Comparison of ENCODE assay signal across 21 cellular contexts in the genomic region with DNA sequence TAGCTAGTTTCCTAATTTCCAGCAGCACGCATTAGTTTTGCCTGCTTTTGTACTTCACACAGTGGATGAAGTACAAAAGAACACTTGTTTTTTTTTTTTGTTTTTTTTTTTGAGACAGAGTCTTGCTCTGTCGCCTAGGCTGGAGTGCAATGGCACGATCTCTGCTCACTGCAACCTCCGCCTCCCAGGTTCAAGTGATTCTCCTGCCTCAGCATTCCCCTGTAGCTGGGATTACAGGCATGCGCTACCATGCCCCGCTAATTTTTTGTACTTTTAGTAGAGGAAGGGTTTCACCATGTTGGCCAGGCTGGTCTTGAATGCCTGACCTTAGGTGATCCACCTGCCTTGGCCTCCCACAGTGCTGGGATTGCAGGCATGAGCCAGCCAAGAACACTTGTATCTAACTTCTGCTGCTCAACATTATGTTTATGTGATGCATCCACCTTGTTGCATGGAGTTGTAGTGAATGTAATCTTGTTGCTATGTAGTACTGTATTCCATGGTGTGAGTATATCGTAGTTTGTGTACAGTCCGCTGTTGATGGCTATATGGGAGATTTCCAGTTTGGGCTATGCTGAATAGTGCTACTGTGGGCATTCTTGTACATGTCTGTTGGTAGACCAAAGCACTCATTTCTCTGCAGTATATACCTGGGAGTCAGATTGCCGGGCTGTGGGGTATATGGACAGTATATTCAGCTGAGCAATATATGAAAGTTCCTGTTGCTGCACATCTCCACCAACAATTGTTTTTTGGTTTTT. TPM values are rescaled to one million over a fixed set of nuclear protein-coding genes. Genes with fewer than 3 reads are reported as not detected.
DNase-seq lines count a peak whose midpoint lies in the region; ATAC-seq and TF ChIP-seq lines count a peak whose summit lies in the region.
"Had no signal": no experiment of that assay in that cellular context is flagged by ENCODE, and none has a peak within 500 bp of the region (broad histone marks: within the 10 kb centered on the region; RNA-seq: fewer than 3 reads in every experiment).

No MANE protein-coding gene starts in this region.

- no peak overlapping the region for H3K27ac ChIP-seq in CD8-positive, alpha-beta memory T cell (ENCODE audit: low read depth, low read length)
- H3K27ac ChIP-seq in VCaP = peak overlapping the region; percentile 89
- H3K27ac ChIP-seq in naive thymus-derived CD4-positive, alpha-beta T cell (ENCODE audit: low read depth, low read length) = peak overlapping the region; percentile 32
- H3K27ac ChIP-seq: colonic mucosa had no signal

- no peak for TF ChIP-seq CTCF in VCaP (conservative IDR thresholded peaks at IDR 0.05)

- H3K9me3 Mint-ChIP-seq in activated CD4-positive, alpha-beta memory T cell treated with anti-CD3 and anti-CD28 coated beads for 36 hours = no peaks in the 10 kb centered on the region
- no peaks in the 10 kb centered on the region for H3K9me3 Mint-ChIP-seq in activated CD4-positive, alpha-beta memory T cell treated with anti-CD3 and anti-CD28 coated beads, Interleukin-2, amount 10 ng/mL, durations not matched to agents 7 days and 5 days
- no peaks in the 10 kb centered on the region for H3K9me3 Mint-ChIP-seq in CD8-positive, alpha-beta memory T cell
- no peaks in the 10 kb centered on the region for H3K9me3 Mint-ChIP-seq in naive thymus-derived CD4-positive, alpha-beta T cell
- H3K9me3 Mint-ChIP-seq: activated naive CD8-positive, alpha-beta T cell treated with anti-CD3 and anti-CD28 coated beads, Interleukin-2, amount 10 ng/mL, durations not matched to agents 7 days and 5 days; activated T-cell treated with anti-CD3 and anti-CD28 coated beads, Interleukin-2, amount 50 U/mL, for 4 hours had no signal

- peaks cover 71% of the 10 kb centered on the region for H3K4me1 ChIP-seq in CD8-positive, alpha-beta memory T cell (ENCODE audit: insufficient read depth, low read length)
- peaks cover 30 to 71% of the 10 kb centered on the region in 2 donors for H3K4me1 ChIP-seq in naive thymus-derived CD4-positive, alpha-beta T cell (ENCODE audit: control insufficient read depth in 2 of 2, insufficient read depth in 2 of 2, low read length in 2 of 2)

- H3K4me3 Mint-ChIP-seq in activated CD4-positive, alpha-beta memory T cell treated with anti-CD3 and anti-CD28 coated beads for 36 hours = no peak overlapping the region
- no peak overlapping the region for H3K4me3 Mint-ChIP-seq in activated CD4-positive, alpha-beta memory T cell treated with anti-CD3 and anti-CD28 coated beads, Interleukin-2, amount 10 ng/mL, durations not matched to agents 7 days and 5 days
- peak overlapping the region in 3 of 7 donors; percentile 8 to 57 (median 26) for H3K4me3 Mint-ChIP-seq in CD8-positive, alpha-beta memory T cell
- H3K4me3 Mint-ChIP-seq in naive thymus-derived CD4-positive, alpha-beta T cell = peak overlapping the region in 9 of 10 donors; percentile 37 to 78 (median 62)
- H3K4me3 Mint-ChIP-seq: activated naive CD8-positive, alpha-beta T cell treated with anti-CD3 and anti-CD28 coated beads, Interleukin-2, amount 10 ng/mL, durations not matched to agents 7 days and 5 days; activated T-cell treated with anti-CD3 and anti-CD28 coated beads, Interleukin-2, amount 50 U/mL, for 4 hours; brain had no signal

- H3K27me3 ChIP-seq in CD8-positive, alpha-beta memory T cell (ENCODE audit: insufficient read depth, low read length, poor library complexity, severe bottlenecking) = no peaks in the 10 kb centered on the region
- no peaks in the 10 kb centered on the region for H3K27me3 ChIP-seq in naive thymus-derived CD4-positive, alpha-beta T cell (ENCODE audit: control insufficient read depth in 2 of 2, insufficient read depth in 2 of 2, low read length in 2 of 2)
- H3K27me3 ChIP-seq: colonic mucosa had no signal

- CTCF ChIA-PET in activated CD4-positive, alpha-beta memory T cell treated with anti-CD3 and anti-CD28 coated beads for 36 hours (lab: Charles Lee) = no interaction called here
- CTCF ChIA-PET in activated CD4-positive, alpha-beta memory T cell treated with anti-CD3 and anti-CD28 coated beads, Interleukin-2, amount 10 ng/mL, durations not matched to agents 7 days and 5 days (lab: Charles Lee) = interaction anchor here (0.8 kb wide), 1 partner anchor 20 kb away, joined by 3 read pairs; no protein-coding TSS in a partner anchor
- CTCF ChIA-PET in CD8-positive, alpha-beta memory T cell (lab: Charles Lee) = no interaction called here
- CTCF ChIA-PET in naive thymus-derived CD4-positive, alpha-beta T cell (lab: Charles Lee) = no interaction called here

- no peaks in the 10 kb centered on the region for H3K36me3 ChIP-seq in CD8-positive, alpha-beta memory T cell (ENCODE audit: insufficient read depth, low read length)
- H3K36me3 ChIP-seq in naive thymus-derived CD4-positive, alpha-beta T cell (ENCODE audit: control insufficient read depth in 2 of 3, insufficient read depth in 3 of 3, low read length in 3 of 3) = no peaks in the 10 kb centered on the region
- H3K36me3 ChIP-seq: colonic mucosa had no signal

- no peak overlapping the region for H3K4me3 ChIP-seq in CD8-positive, alpha-beta memory T cell (ENCODE audit: low read length)
- H3K4me3 ChIP-seq in naive thymus-derived CD4-positive, alpha-beta T cell (ENCODE audit: low read length) = no peak overlapping the region
- H3K4me3 ChIP-seq: colonic mucosa, smooth muscle cell had no signal

- no peaks in the 10 kb centered on the region for H3K9me3 ChIP-seq in CD8-positive, alpha-beta memory T cell (ENCODE audit: low read length)
- H3K9me3 ChIP-seq in naive thymus-derived CD4-positive, alpha-beta T cell (ENCODE audit: control insufficient read depth in 2 of 3, low read length in 3 of 3) = no peaks in the 10 kb centered on the region
- H3K9me3 ChIP-seq: colonic mucosa had no signal

- H3K27me3 Mint-ChIP-seq in activated CD4-positive, alpha-beta memory T cell treated with anti-CD3 and anti-CD28 coated beads for 36 hours = no peaks in the 10 kb centered on the region
- no peaks in the 10 kb centered on the region for H3K27me3 Mint-ChIP-seq in activated CD4-positive, alpha-beta memory T cell treated with anti-CD3 and anti-CD28 coated beads, Interleukin-2, amount 10 ng/mL, durations not matched to agents 7 days and 5 days
- peaks cover 0 to 1% of the 10 kb centered on the region in 2 donors for H3K27me3 Mint-ChIP-seq in CD8-positive, alpha-beta memory T cell
- no peaks in the 10 kb centered on the region for H3K27me3 Mint-ChIP-seq in naive thymus-derived CD4-positive, alpha-beta T cell
- H3K27me3 Mint-ChIP-seq: activated naive CD8-positive, alpha-beta T cell treated with anti-CD3 and anti-CD28 coated beads, Interleukin-2, amount 10 ng/mL, durations not matched to agents 7 days and 5 days; brain had no signal

- peaks cover 5% of the 10 kb centered on the region for H3K36me3 Mint-ChIP-seq in activated CD4-positive, alpha-beta memory T cell treated with anti-CD3 and anti-CD28 coated beads for 36 hours
- peaks cover 19% of the 10 kb centered on the region for H3K36me3 Mint-ChIP-seq in activated CD4-positive, alpha-beta memory T cell treated with anti-CD3 and anti-CD28 coated beads, Interleukin-2, amount 10 ng/mL, durations not matched to agents 7 days and 5 days (ENCODE audit: low read depth)
- peaks cover 0 to 19% (median 3%) of the 10 kb centered on the region in 3 donors for H3K36me3 Mint-ChIP-seq in CD8-positive, alpha-beta memory T cell
- H3K36me3 Mint-ChIP-seq in naive thymus-derived CD4-positive, alpha-beta T cell = peaks cover 0 to 20% (median 12%) of the 10 kb centered on the region in 5 donors

- H3K4me1 Mint-ChIP-seq in activated CD4-positive, alpha-beta memory T cell treated with anti-CD3 and anti-CD28 coated beads for 36 hours (ENCODE audit: low read depth) = peaks cover 67% of the 10 kb centered on the region
- peaks cover 25% of the 10 kb centered on the region for H3K4me1 Mint-ChIP-seq in activated CD4-positive, alpha-beta memory T cell treated with anti-CD3 and anti-CD28 coated beads, Interleukin-2, amount 10 ng/mL, durations not matched to agents 7 days and 5 days
- peaks cover 65 to 80% (median 79%) of the 10 kb centered on the region in 3 donors for H3K4me1 Mint-ChIP-seq in CD8-positive, alpha-beta memory T cell
- peaks cover 33 to 87% (median 69%) of the 10 kb centered on the region in 7 donors for H3K4me1 Mint-ChIP-seq in naive thymus-derived CD4-positive, alpha-beta T cell

- POLR2A ChIA-PET in activated CD4-positive, alpha-beta memory T cell treated with anti-CD3 and anti-CD28 coated beads for 36 hours (lab: Charles Lee) = no interaction called here
- POLR2A ChIA-PET in activated CD4-positive, alpha-beta memory T cell treated with anti-CD3 and anti-CD28 coated beads, Interleukin-2, amount 10 ng/mL, durations not matched to agents 7 days and 5 days (lab: Charles Lee) = no interaction called here
- POLR2A ChIA-PET in CD8-positive, alpha-beta memory T cell (lab: Charles Lee) = no interaction called here
- POLR2A ChIA-PET in naive thymus-derived CD4-positive, alpha-beta T cell (lab: Charles Lee) = interaction anchor here (0.6 to 2.6 kb wide), 5 partner anchors 10 to 34 kb away, joined by 3 to 12 read pairs (median 4); no protein-coding TSS in a partner anchor

- no peak for DNase-seq in activated CD4-positive, alpha-beta memory T cell treated with anti-CD3 and anti-CD28 coated beads for 36 hours
- no peak for DNase-seq in activated CD4-positive, alpha-beta memory T cell treated with anti-CD3 and anti-CD28 coated beads, Interleukin-2, amount 10 ng/mL, durations not matched to agents 7 days and 5 days
- no peak for DNase-seq in CD8-positive, alpha-beta memory T cell
- DNase-seq in naive thymus-derived CD4-positive, alpha-beta T cell = no peak
- no peak for DNase-seq in stimulated activated CD4-positive, alpha-beta T cell treated with anti-CD3 and anti-CD28 coated beads, Interleukin-12 subunit alpha, Interleukin-12 subunit beta, amount 100 ng/mL, for 4 hours
- DNase-seq in NCI-H774 (lab: John Stamatoyannopoulos, UW) = no peak
- no peak for DNase-seq in occipital lobe (lab: John Stamatoyannopoulos, UW)
- DNase-seq: 8988T; activated naive CD8-positive, alpha-beta T cell treated with anti-CD3 and anti-CD28 coated beads, Interleukin-2, amount 10 ng/mL, durations not matched to agents 7 days and 5 days; activated T-cell treated with anti-CD3 and anti-CD28 coated beads, Interleukin-2, amount 50 U/mL, for 4 hours; colonic mucosa; glutamatergic neuron; NCI-H1436 treated with DMSO at 0.1 percent for 48 hours; NCI-H510A treated with DMSO at 0.1 percent for 48 hours; stimulated activated CD4-positive, alpha-beta T cell treated with anti-CD3 and anti-CD28 coated beads, Interleukin-4, amount 100 ng/mL, for 24 hours; SW 1271 had no signal

- no peak for ATAC-seq in naive thymus-derived CD4-positive, alpha-beta T cell
- ATAC-seq: activated T-cell treated with anti-CD3 and anti-CD28 coated beads, Interleukin-2, amount 50 U/mL, for 4 hours had no signal

- intact Hi-C loops in activated CD4-positive, alpha-beta memory T cell treated with anti-CD3 and anti-CD28 coated beads for 36 hours (cut with micrococcal nuclease) = no loop called here
- intact Hi-C loops in naive thymus-derived CD4-positive, alpha-beta T cell (cut with micrococcal nuclease) = no loop called here

- peak overlapping the region; percentile 23 for H3K27ac Mint-ChIP-seq in activated CD4-positive, alpha-beta memory T cell treated with anti-CD3 and anti-CD28 coated beads for 36 hours
- no peak overlapping the region for H3K27ac Mint-ChIP-seq in activated CD4-positive, alpha-beta memory T cell treated with anti-CD3 and anti-CD28 coated beads, Interleukin-2, amount 10 ng/mL, durations not matched to agents 7 days and 5 days
- peak overlapping the region; percentile 33 to 76 (median 62) for H3K27ac Mint-ChIP-seq in CD8-positive, alpha-beta memory T cell
- peak overlapping the region in 8 of 9 donors; percentile 75 to 97 (median 85) for H3K27ac Mint-ChIP-seq in naive thymus-derived CD4-positive, alpha-beta T cell
- H3K27ac Mint-ChIP-seq: activated naive CD8-positive, alpha-beta T cell treated with anti-CD3 and anti-CD28 coated beads, Interleukin-2, amount 10 ng/mL, durations not matched to agents 7 days and 5 days had no signal

RNA-seq across cellular contexts. Expression of a gene that starts 17.3 kb away (rescaled TPM):
- 10 to 100 TPM; 82.0 to 84.1 TPM for total RNA-seq in activated CD4-positive, alpha-beta memory T cell treated with anti-CD3 and anti-CD28 coated beads for 36 hours
- total RNA-seq in activated CD4-positive, alpha-beta memory T cell treated with anti-CD3 and anti-CD28 coated beads, Interleukin-2, amount 10 ng/mL, durations not matched to agents 7 days and 5 days = 10 to 100 TPM; 86.4 to 95.0 TPM
- 10 to 100 TPM; 73.3 to 77.4 TPM for total RNA-seq in CD8-positive, alpha-beta memory T cell
- polyA plus RNA-seq in CD8-positive, alpha-beta memory T cell = 86.1 TPM
- total RNA-seq in naive thymus-derived CD4-positive, alpha-beta T cell = 100 to 1,000 TPM; 100 to 314 (median 252) TPM
- polyA plus RNA-seq in naive thymus-derived CD4-positive, alpha-beta T cell = 100 to 1,000 TPM in 1 of 2 donors, 10 to 100 TPM in 1; 48.0 to 116 TPM
- total RNA-seq in occipital lobe = 34.5 TPM

RNA-seq across cellular contexts. Expression of a gene that starts 35.2 kb away (rescaled TPM):
- total RNA-seq in activated CD4-positive, alpha-beta memory T cell treated with anti-CD3 and anti-CD28 coated beads for 36 hours = 100 to 1,000 TPM; 271 to 274 TPM
- 100 to 1,000 TPM; 230 to 241 TPM for total RNA-seq in activated CD4-positive, alpha-beta memory T cell treated with anti-CD3 and anti-CD28 coated beads, Interleukin-2, amount 10 ng/mL, durations not matched to agents 7 days and 5 days
- total RNA-seq in CD8-positive, alpha-beta memory T cell = 100 to 1,000 TPM; 261 to 274 TPM
- polyA plus RNA-seq in CD8-positive, alpha-beta memory T cell = 134 TPM
- total RNA-seq in naive thymus-derived CD4-positive, alpha-beta T cell = 100 to 1,000 TPM; 163 to 248 (median 206) TPM
- polyA plus RNA-seq in naive thymus-derived CD4-positive, alpha-beta T cell = 100 to 1,000 TPM in 1 of 2 donors, 10 to 100 TPM in 1; 81.8 to 140 TPM
- 88.6 TPM for total RNA-seq in occipital lobe

RNA-seq across cellular contexts. Expression of a gene that starts 38.4 kb away (rescaled TPM):
- total RNA-seq in activated CD4-positive, alpha-beta memory T cell treated with anti-CD3 and anti-CD28 coated beads for 36 hours = not detected
- total RNA-seq in activated CD4-positive, alpha-beta memory T cell treated with anti-CD3 and anti-CD28 coated beads, Interleukin-2, amount 10 ng/mL, durations not matched to agents 7 days and 5 days = not detected
- not detected for total RNA-seq in CD8-positive, alpha-beta memory T cell
- polyA plus RNA-seq in CD8-positive, alpha-beta memory T cell = not detected
- not detected for total RNA-seq in naive thymus-derived CD4-positive, alpha-beta T cell
- not detected for polyA plus RNA-seq in naive thymus-derived CD4-positive, alpha-beta T cell
- total RNA-seq in occipital lobe = 14.0 TPM
- total RNA-seq: activated T-cell treated with anti-CD3 and anti-CD28 coated beads, Interleukin-2, amount 50 U/mL, for 4 hours; colonic mucosa; M059J had no signal
- polyA plus RNA-seq: urinary bladder had no signal

Comparison
In these comparisons a context has a peak if more than half of its experiments do, and no peak if none do; other contexts are left out.
1. H3K4me3 Mint-ChIP-seq: peak in naive thymus-derived CD4-positive, alpha-beta T cell (9 of 10); none in activated CD4-positive, alpha-beta memory T cell treated with anti-CD3 and anti-CD28 coated beads for 36 hours (single experiment) and activated CD4-positive, alpha-beta memory T cell treated with anti-CD3 and anti-CD28 coated beads, Interleukin-2, amount 10 ng/mL, durations not matched to agents 7 days and 5 days (single experiment).
2. RNA of a gene that starts 38.4 kb away (total RNA-seq): 14.0 TPM in occipital lobe (single experiment); not detected in activated CD4-positive, alpha-beta memory T cell treated with anti-CD3 and anti-CD28 coated beads for 36 hours, not detected in CD8-positive, alpha-beta memory T cell, not detected in activated CD4-positive, alpha-beta memory T cell treated with anti-CD3 and anti-CD28 coated beads, Interleukin-2, amount 10 ng/mL, durations not matched to agents 7 days and 5 days and not detected in naive thymus-derived CD4-positive, alpha-beta T cell; every median in the first group is over 10 times any median in the second.